In genomic region chr18:35672897-35673296, GRCh38 we compare ENCODE assay signal across 21 cellular contexts.
DNase-seq lines count a peak whose midpoint lies in the region; ATAC-seq and TF ChIP-seq lines count a peak whose summit lies in the region.
"Had no signal": no experiment of that assay in that cellular context is flagged by ENCODE, and none has a peak within 500 bp of the region (broad histone marks: within the 10 kb centered on the region; RNA-seq: fewer than 3 reads in every experiment).

No MANE protein-coding gene starts in this region.

- peak; percentile 85 for DNase-seq in HCEC 1CT
- DNase-seq in fibroblast of peridontal ligament (ENCODE audit: extremely low read depth) = peak; percentile 76
- DNase-seq in NCI-H1694 (lab: John Stamatoyannopoulos, UW) = no peak
- no peak for DNase-seq in stimulated activated naive B cell treated with anti-CD40 and anti-IgM and Interleukin-4, amounts not matched to agents 10 μg/mL and 1 μg/mL and 100 μg/mL, for 72 hours
- no peak for DNase-seq in SIG-M5 treated with dmso at 0.1 percent for 504 hours (lab: John Stamatoyannopoulos, UW; ENCODE audit: unreplicated experiment)
- no peak for DNase-seq in SW480 (ENCODE audit: low spot score)
- DNase-seq: activated gamma-delta T cell; aorta; left cardiac atrium; NCI-H1048; ovary; stimulated activated naive CD4-positive, alpha-beta T cell; SW 1271 had no signal

- peaks cover 0 to 4% of the 10 kb centered on the region in 2 donors for H3K4me1 Mint-ChIP-seq in stimulated activated naive B cell treated with anti-CD40 and anti-IgM and Interleukin-4, amounts not matched to agents 10 μg/mL and 1 μg/mL and 100 μg/mL, for 72 hours

- peaks cover 23 to 49% of the 10 kb centered on the region in 2 donors for H3K36me3 Mint-ChIP-seq in stimulated activated naive B cell treated with anti-CD40 and anti-IgM and Interleukin-4, amounts not matched to agents 10 μg/mL and 1 μg/mL and 100 μg/mL, for 72 hours

- no peaks in the 10 kb centered on the region for H3K9me3 Mint-ChIP-seq in stimulated activated naive B cell treated with anti-CD40 and anti-IgM and Interleukin-4, amounts not matched to agents 10 μg/mL and 1 μg/mL and 100 μg/mL, for 72 hours
- H3K9me3 Mint-ChIP-seq: dendritic cell treated with granulocyte-macrophage colony-stimulating factor and Interleukin-4, amounts not matched to agents 40 ng/mL and 50 ng/mL, for 4 days; IgD-negative memory B cell had no signal

- peak; percentile 80 for ATAC-seq in SK-N-SH treated with all-trans-retinoic acid at 6 μM for 48 hours
- ATAC-seq in stimulated activated naive B cell treated with anti-CD40 and anti-IgM and Interleukin-4, amounts not matched to agents 10 μg/mL and 1 μg/mL and 100 μg/mL, for 72 hours (replicated peaks) = no peak
- ATAC-seq: left cardiac atrium, Panc1 had no signal

- H3K4me3 ChIP-seq in ACC112 (ENCODE audit: low read depth, low read length) = no peak overlapping the region
- H3K4me3 ChIP-seq: esophagus muscularis mucosa, ovary, smooth muscle cell, vagina had no signal

- peak overlapping the region; percentile 63 for H3K27ac ChIP-seq in ACC112 (ENCODE audit: low read depth, low read length)
- H3K27ac ChIP-seq: esophagus muscularis mucosa, ovary, vagina had no signal

- H2AFZ ChIP-seq in ACC112 (ENCODE audit: low read length, unreplicated experiment) = no peak overlapping the region

- H3K27me3 Mint-ChIP-seq in stimulated activated naive B cell treated with anti-CD40 and anti-IgM and Interleukin-4, amounts not matched to agents 10 μg/mL and 1 μg/mL and 100 μg/mL, for 72 hours = no peaks in the 10 kb centered on the region
- H3K27me3 Mint-ChIP-seq: dendritic cell treated with granulocyte-macrophage colony-stimulating factor and Interleukin-4, amounts not matched to agents 40 ng/mL and 50 ng/mL, for 4 days; IgD-negative memory B cell had no signal

- no peaks in the 10 kb centered on the region for H3K79me2 ChIP-seq in ACC112 (ENCODE audit: control insufficient read depth, insufficient read depth, low read length, unreplicated experiment)

- H3K4me1 ChIP-seq in ACC112 (ENCODE audit: control insufficient read depth, insufficient read depth, low read length, unreplicated experiment) = peaks cover 16% of the 10 kb centered on the region
- H3K4me1 ChIP-seq: esophagus muscularis mucosa, vagina had no signal

- no peak overlapping the region for H3K4me3 Mint-ChIP-seq in stimulated activated naive B cell treated with anti-CD40 and anti-IgM and Interleukin-4, amounts not matched to agents 10 μg/mL and 1 μg/mL and 100 μg/mL, for 72 hours
- H3K4me3 Mint-ChIP-seq: dendritic cell treated with granulocyte-macrophage colony-stimulating factor and Interleukin-4, amounts not matched to agents 40 ng/mL and 50 ng/mL, for 4 days had no signal

- no peaks in the 10 kb centered on the region for H3K27me3 ChIP-seq in ACC112 (ENCODE audit: insufficient read depth, low read length)
- H3K27me3 ChIP-seq: esophagus muscularis mucosa, ovary, vagina had no signal

- H3K36me3 ChIP-seq in ACC112 (ENCODE audit: insufficient read depth, low read length) = peaks cover 3% of the 10 kb centered on the region
- H3K36me3 ChIP-seq: ovary had no signal

- H3K27ac Mint-ChIP-seq in stimulated activated naive B cell treated with anti-CD40 and anti-IgM and Interleukin-4, amounts not matched to agents 10 μg/mL and 1 μg/mL and 100 μg/mL, for 72 hours = no peak overlapping the region
- H3K27ac Mint-ChIP-seq: dendritic cell treated with granulocyte-macrophage colony-stimulating factor and Interleukin-4, amounts not matched to agents 40 ng/mL and 50 ng/mL, for 4 days had no signal

TF ChIP-seq in SK-N-SH treated with all-trans-retinoic acid at 6 μM for 48 hours, 23 proteins besides CTCF, POLR2A, EP300 and RAD21:
- TF ChIP-seq ZFP3 (CRISPR knock-in tag; IDR thresholded peaks at IDR 0.05) (no peak), OSR1 (CRISPR knock-in tag; IDR thresholded peaks at IDR 0.05) (no peak), CREB5 (CRISPR knock-in tag; IDR thresholded peaks at IDR 0.05; ENCODE audit: low read depth) (no peak), ZFP30 (CRISPR knock-in tag; IDR thresholded peaks at IDR 0.05) (no peak), POU6F1 (CRISPR knock-in tag; IDR thresholded peaks at IDR 0.05; ENCODE audit: borderline replicate concordance, low read depth) (no peak), TOX (CRISPR knock-in tag; IDR thresholded peaks at IDR 0.05; ENCODE audit: borderline replicate concordance) (no peak), ISL1 (CRISPR knock-in tag; IDR thresholded peaks at IDR 0.05) (no peak)

Comparison
In these comparisons a context has a peak if more than half of its experiments do, and no peak if none do; other contexts are left out.
1. DNase-seq: peak in HCEC 1CT (single experiment) and fibroblast of peridontal ligament (single experiment); none in NCI-H1694 (single experiment), stimulated activated naive B cell treated with anti-CD40 and anti-IgM and Interleukin-4, amounts not matched to agents 10 μg/mL and 1 μg/mL and 100 μg/mL, for 72 hours (single experiment), SIG-M5 treated with dmso at 0.1 percent for 504 hours (single experiment) and SW480 (single experiment).